ENCODE assay signal across 18 cellular contexts in the genomic region with DNA sequence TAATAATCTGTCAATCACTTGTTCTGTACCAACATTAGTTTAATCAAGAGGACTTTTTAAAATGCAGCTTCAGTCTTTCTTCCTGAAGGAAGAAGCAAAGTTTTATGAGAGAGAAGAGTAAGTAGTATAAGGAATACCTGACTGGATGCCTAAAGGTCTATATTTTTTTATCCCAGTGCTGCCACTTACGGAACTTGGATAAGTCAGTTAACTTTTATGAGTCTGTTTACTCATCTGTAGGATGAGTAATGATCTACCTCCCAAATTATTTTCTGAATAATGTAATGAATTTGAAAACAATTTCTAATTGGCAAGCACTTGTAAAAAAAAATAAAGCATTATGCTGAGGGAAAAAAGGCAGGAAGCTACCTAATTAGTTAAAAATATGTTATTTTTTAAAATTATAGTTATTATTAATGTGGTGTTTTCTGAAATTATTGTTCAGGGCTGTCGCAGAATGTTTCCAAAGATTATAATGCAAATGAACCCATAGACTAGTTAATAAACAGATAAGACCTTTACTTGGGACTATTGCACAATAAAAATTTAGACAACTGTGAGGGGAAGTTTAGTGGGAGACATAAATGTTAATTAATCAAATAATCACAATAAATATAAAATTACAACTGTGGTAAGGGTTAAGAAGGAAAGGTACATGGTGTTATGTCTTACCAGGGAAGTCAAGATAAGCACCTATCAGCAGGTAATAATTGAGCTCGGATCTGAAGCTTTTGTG.
"Had no signal": no experiment of that assay in that cellular context is flagged by ENCODE, and none has a peak within 500 bp of the region (broad histone marks: within the 10 kb centered on the region; RNA-seq: fewer than 3 reads in every experiment).

No MANE protein-coding gene starts in this region.

- ATAC-seq: foreskin keratinocyte, left colon, left ventricle myocardium superior, pancreas, right cardiac atrium had no signal

- DNase-seq: effector CD4-positive, alpha-beta T cell; endodermal cell; erythroblast; foreskin keratinocyte; left colon; left ventricle myocardium superior; mesendoderm; naive B cell; occipital lobe; pancreas; right cardiac atrium; stimulated activated CD4-positive, alpha-beta T cell treated with anti-CD3 and anti-CD28 coated beads, Interleukin-2, amount 100 ng/mL, for 48 hours; stimulated activated naive CD4-positive, alpha-beta T cell treated with Interleukin-2 at 50 U/mL for 16 hours; trophoblast cell had no signal

- H3K4me2 ChIP-seq: hepatocyte, smooth muscle cell had no signal

- H3K9me3 ChIP-seq: pancreas had no signal

- H3K27ac ChIP-seq: foreskin keratinocyte, hepatocyte, pancreas had no signal

- H3K4me3 ChIP-seq: hepatocyte, lung, pancreas, smooth muscle cell had no signal

- FAIRE-seq: endothelial cell of umbilical vein had no signal

- H2AFZ ChIP-seq: hepatocyte had no signal

- H3K27me3 ChIP-seq: foreskin keratinocyte, hepatocyte, pancreas had no signal
